10 cellular contexts compared by ENCODE assay signal in genomic region chr2:212912445-212913103, GRCh38.
DNase-seq lines count a peak whose midpoint lies in the region; ATAC-seq and FAIRE-seq lines count a peak whose summit lies in the region.
"Had no signal": no experiment of that assay in that cellular context is flagged by ENCODE, and none has a peak within 500 bp of the region (broad histone marks: within the 10 kb centered on the region; RNA-seq: fewer than 3 reads in every experiment).

No MANE protein-coding gene starts in this region.

- peak overlapping the region; percentile 21 for H3K27ac ChIP-seq in subcutaneous abdominal adipose tissue (ENCODE audit: low read depth, low read length)

- no peak overlapping the region for H3K9ac ChIP-seq in subcutaneous abdominal adipose tissue (ENCODE audit: low read length in 5 of 5)

- DNase-seq in HT-29 (ENCODE audit: low spot score) (peak; percentile 90), astrocyte of the hippocampus (ENCODE audit: low read depth, low spot score) (peak; percentile 56), NCI-H2196 (lab: John Stamatoyannopoulos, UW; ENCODE audit: unreplicated experiment) (no peak)
- no peak for DNase-seq in activated CD4-positive, alpha-beta T cell treated with anti-CD3 and anti-CD28 coated beads, Interleukin-2, amount 50 U/mL, for 4 hours
- DNase-seq: activated CD8-positive, alpha-beta memory T cell treated with anti-CD3 and anti-CD28 coated beads for 24 hours had no signal

- no peak for ATAC-seq in HG02610 (IDR thresholded peaks at IDR 0.05; ENCODE audit: unreplicated experiment)
- ATAC-seq in HG03432 (IDR thresholded peaks at IDR 0.05; ENCODE audit: unreplicated experiment) = no peak
- ATAC-seq: Panc1 had no signal

- FAIRE-seq in islet of Langerhans (lab: Jason Lieb, UNC) = peak; percentile 84

- no peaks in the 10 kb centered on the region for H3K9me3 ChIP-seq in subcutaneous abdominal adipose tissue (ENCODE audit: control insufficient read depth in 5 of 5, low read length in 5 of 5)

- H3K4me3 ChIP-seq in subcutaneous abdominal adipose tissue (ENCODE audit: low read depth in 1 of 5, low read length in 5 of 5) = peak overlapping the region in 1 of 5 donors; percentile 41

- H3K27me3 ChIP-seq in subcutaneous abdominal adipose tissue (ENCODE audit: control insufficient read depth in 5 of 5, insufficient read depth in 4 of 5, low read length in 5 of 5) = no peaks in the 10 kb centered on the region

- no peaks in the 10 kb centered on the region for H3K36me3 ChIP-seq in subcutaneous abdominal adipose tissue (ENCODE audit: control insufficient read depth in 5 of 5, insufficient read depth in 5 of 5, low read length in 5 of 5)

- peaks cover 0 to 38% (median 25%) of the 10 kb centered on the region in 5 donors for H3K4me1 ChIP-seq in subcutaneous abdominal adipose tissue (ENCODE audit: control insufficient read depth in 5 of 5, insufficient read depth in 5 of 5, low read length in 5 of 5)

Comparison
In these comparisons a context has a peak if more than half of its experiments do, and no peak if none do; other contexts are left out.
1. DNase-seq: peak in HT-29 (single experiment) and astrocyte of the hippocampus (single experiment); none in activated CD4-positive, alpha-beta T cell treated with anti-CD3 and anti-CD28 coated beads, Interleukin-2, amount 50 U/mL, for 4 hours (0 of 2) and NCI-H2196 (single experiment).